ENCODE assay signal across 8 cellular contexts in genomic region chr10:7818295-7819125, GRCh38. TPM values are rescaled to one million over a fixed set of nuclear protein-coding genes. Genes with fewer than 3 reads are reported as not detected.
DNase-seq lines count a peak whose midpoint lies in the region; ATAC-seq and TF ChIP-seq lines count a peak whose summit lies in the region.

Gene TAF3 (plus strand): TSS chr10:7818505. CDS start chr10:7818710, 205 bp downstream.

- H3K4me3 Mint-ChIP-seq in HFFc6: peak within 1 kb of the TSS; percentile 98

- peak within 1 kb of the TSS; percentile 99 for H2AFZ ChIP-seq in osteoblast (ENCODE audit: low read length)

- H3K27me3 Mint-ChIP-seq in HFFc6 (ENCODE audit: insufficient read depth): peaks cover 6% of the 10 kb centered on the region

- TF ChIP-seq CTCF in GM12864 (IDR thresholded peaks at IDR 0.05; ENCODE audit: low read depth, low read length, missing control alignments) (no peak), HFFc6 (IDR thresholded peaks at IDR 0.05) (no peak), osteoblast (IDR thresholded peaks at IDR 0.05; ENCODE audit: extremely low read depth, low read depth, low read length) (no peak), thoracic aorta (IDR thresholded peaks at IDR 0.05) (no peak)

- intact Hi-C loops in head of caudate nucleus (cut with DNase I): no loop called here

- peak within 1 kb of the TSS; percentile 94 for H3K4me2 ChIP-seq in osteoblast (ENCODE audit: insufficient read depth, low read length)

- H3K36me3 ChIP-seq in osteoblast (ENCODE audit: insufficient read depth, low read length) (peaks cover 9% of the 10 kb centered on the region), thoracic aorta (no peaks in the 10 kb centered on the region)

- H3K27ac Mint-ChIP-seq in HFFc6: peak within 1 kb of the TSS; percentile 77
- H3K27ac Mint-ChIP-seq in activated naive CD4-positive, alpha-beta T cell treated with anti-CD3 and anti-CD28 coated beads, Interleukin-2, amount 50 U/mL, for 72 hours: peak within 1 kb of the TSS; percentile 91 to 98

- H3K27me3 ChIP-seq in osteoblast (ENCODE audit: insufficient read depth, low read length) (peaks cover 7% of the 10 kb centered on the region), thoracic aorta (replicated peaks; ENCODE audit: insufficient read depth) (no peaks in the 10 kb centered on the region)

- H3K9me3 Mint-ChIP-seq in HFFc6: no peaks in the 10 kb centered on the region
- no peaks in the 10 kb centered on the region for H3K9me3 Mint-ChIP-seq in activated naive CD4-positive, alpha-beta T cell treated with anti-CD3 and anti-CD28 coated beads, Interleukin-2, amount 50 U/mL, for 72 hours

- H3K4me1 ChIP-seq in osteoblast (ENCODE audit: insufficient read depth, low read length) (peaks cover 7% of the 10 kb centered on the region), thoracic aorta (ENCODE audit: control insufficient read depth in 1 of 2, low read depth in 2 of 2) (peaks cover 12 to 16% of the 10 kb centered on the region in 2 donors)

- peak; percentile 90 for ATAC-seq in activated naive CD4-positive, alpha-beta T cell treated with anti-CD3 and anti-CD28 coated beads, Interleukin-2, amount 50 U/mL, for 72 hours
- peak; percentile 72 for ATAC-seq in thoracic aorta (ENCODE audit: insufficient number of reproducible peaks, low FRiP score, low read depth)

- H3K36me3 Mint-ChIP-seq in HFFc6 (ENCODE audit: low read depth): no peaks in the 10 kb centered on the region; the same call in 1 of the 2 replicates
- H3K36me3 Mint-ChIP-seq in activated naive CD4-positive, alpha-beta T cell treated with anti-CD3 and anti-CD28 coated beads, Interleukin-2, amount 50 U/mL, for 72 hours: peaks cover 8 to 14% of the 10 kb centered on the region in 2 donors

- H3K4me1 Mint-ChIP-seq in HFFc6 (ENCODE audit: low read depth): peaks cover 23% of the 10 kb centered on the region

- H3K27ac ChIP-seq in osteoblast (ENCODE audit: low read depth, low read length): peak within 1 kb of the TSS; percentile 48
- peak within 1 kb of the TSS in 1 of 2 donors; percentile 33 for H3K27ac ChIP-seq in thoracic aorta

- no peaks in the 10 kb centered on the region for H4K20me1 ChIP-seq in osteoblast (ENCODE audit: insufficient read depth, low read length)

- H3K4me3 ChIP-seq in GM12864 (ENCODE audit: low read depth, low read length) (peak within 1 kb of the TSS; percentile 82), osteoblast (ENCODE audit: insufficient read depth, low read length) (peak within 1 kb of the TSS; percentile 99), thoracic aorta (peak within 1 kb of the TSS; percentile 83)

- peaks cover 31% of the 10 kb centered on the region for H3K79me2 ChIP-seq in osteoblast (ENCODE audit: insufficient read depth, low read length)

- H3K9me3 ChIP-seq in osteoblast (ENCODE audit: low read depth, low read length): no peaks in the 10 kb centered on the region
- H3K9me3 ChIP-seq in thoracic aorta: no peaks in the 10 kb centered on the region

- DNase-seq in GM12864 (ENCODE audit: low read depth): peak; percentile 60
- peak; percentile 83 for DNase-seq in HFFc6
- DNase-seq in MV-4-11 (lab: John Stamatoyannopoulos, UW): peak; percentile 82
- peak; percentile 53 for DNase-seq in SKM-1 treated with dmso at 0.1 percent for 144 hours (lab: John Stamatoyannopoulos, UW; ENCODE audit: unreplicated experiment)
- DNase-seq in activated naive CD4-positive, alpha-beta T cell treated with anti-CD3 and anti-CD28 coated beads, Interleukin-2, amount 50 U/mL, for 72 hours (ENCODE audit: low spot score in 2 of 2): peak; percentile 93 to 95
- DNase-seq in head of caudate nucleus: peak; percentile 77 to 97 (median 94)
- peak; percentile 94 for DNase-seq in osteoblast (ENCODE audit: insufficient read length, low spot score, missing footprints)
- DNase-seq in thoracic aorta (ENCODE audit: low spot score): peak; percentile 52

RNA-seq across cellular contexts. Expression of gene TAF3, which starts in this region (rescaled TPM):
- 10 to 100 TPM in 2 of 6 experiments, 1 to 10 TPM in 4; 8.1 to 11.3 (median 9.7) TPM for total RNA-seq in HFFc6 (2021; fragmentation: NEBNext Ultra II Directional; extraction: Animal tissue kit (Norgen Biotek cat#: 25700))
- total RNA-seq in activated naive CD4-positive, alpha-beta T cell treated with anti-CD3 and anti-CD28 coated beads, Interleukin-2, amount 50 U/mL, for 72 hours: 10 to 100 TPM; 12.0 to 16.8 TPM
- total RNA-seq in osteoblast (2.2 and 2.4 TPM in 2 replicates), thoracic aorta (1 to 10 TPM; 7.2 to 8.2 TPM)
